8 cellular contexts compared by ENCODE assay signal in the genomic region with DNA sequence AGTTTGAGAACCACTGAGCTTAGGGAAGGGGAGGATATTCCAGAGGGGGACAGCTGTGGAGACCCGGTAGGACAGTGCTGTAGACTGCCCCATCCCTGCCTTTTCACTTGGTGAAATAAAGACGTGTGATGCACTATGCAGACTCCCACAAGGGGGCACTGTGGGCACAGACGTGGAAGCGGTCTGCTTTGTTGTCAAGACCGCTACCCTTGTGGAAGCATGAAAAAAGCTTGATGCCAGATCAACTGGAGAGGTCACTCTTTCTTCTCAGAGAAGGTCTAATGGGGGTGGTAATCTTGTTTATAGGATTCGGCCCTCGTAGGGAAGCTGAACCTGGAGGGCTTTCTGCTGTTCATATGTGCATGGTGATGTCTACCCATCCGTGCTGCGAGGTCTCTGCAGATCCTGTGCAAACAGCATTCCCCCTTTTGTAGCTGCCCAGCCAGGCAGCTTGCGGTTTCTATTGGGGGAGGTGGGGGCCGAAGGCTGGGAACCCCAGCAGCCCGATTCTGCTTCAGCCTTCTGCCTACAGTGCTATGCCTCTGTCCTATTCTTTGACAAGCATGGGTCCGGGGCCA. TPM values are rescaled to one million over a fixed set of nuclear protein-coding genes. Genes with fewer than 3 reads are reported as not detected.
DNase-seq lines count a peak whose midpoint lies in the region; ATAC-seq and TF ChIP-seq lines count a peak whose summit lies in the region.

No MANE protein-coding gene starts in this region.

- peaks cover 9% of the 10 kb centered on the region for H3K36me3 ChIP-seq in lower lobe of right lung

- no peak overlapping the region for H3K27ac ChIP-seq in lower lobe of right lung

- peaks cover 6% of the 10 kb centered on the region for H3K4me1 ChIP-seq in lower lobe of right lung

- no peaks in the 10 kb centered on the region for H3K27me3 ChIP-seq in lower lobe of right lung (ENCODE audit: low read depth)

- TF ChIP-seq CTCF in GM12874 (IDR thresholded peaks at IDR 0.05; ENCODE audit: insufficient read depth, low read depth, low read length) (peak; percentile 86), lower lobe of right lung (IDR thresholded peaks at IDR 0.05) (peak; percentile 93)

- H3K4me3 ChIP-seq in lower lobe of right lung: no peak overlapping the region

- intact Hi-C loops in lower lobe of right lung (cut with DNase I): no loop called here

- H3K9me3 ChIP-seq in lower lobe of right lung: no peaks in the 10 kb centered on the region

- DNase-seq in NCI-H524 (lab: John Stamatoyannopoulos, UW): peak; percentile 65 to 89
- peak; percentile 66 to 83 for DNase-seq in activated CD4-positive, alpha-beta T cell treated with anti-CD3 and anti-CD28 coated beads, Interleukin-2, amount 50 U/mL, for 24 hours (ENCODE audit: low read depth in 1 of 2, low spot score in 1 of 2)
- DNase-seq in dedifferentiated amniotic fluid mesenchymal stem cell (ENCODE audit: extremely low spot score): peak; percentile 78
- DNase-seq in lower lobe of right lung: peak; percentile 86
- peak; percentile 62 for DNase-seq in stimulated activated CD8-positive, alpha-beta memory T cell treated with anti-CD3 and anti-CD28 coated beads, Interleukin-12 subunit alpha, Interleukin-12 subunit beta, amount 100 ng/mL, for 24 hours (ENCODE audit: extremely low read depth)

- peak; percentile 64 for ATAC-seq in HG03135 (IDR thresholded peaks at IDR 0.05; ENCODE audit: unreplicated experiment)
- ATAC-seq in lower lobe of right lung: peak; percentile 87 to 88
- ATAC-seq in HG02623 (IDR thresholded peaks at IDR 0.05; ENCODE audit: unreplicated experiment): no peak

RNA-seq across cellular contexts. Expression of gene RPS24, which starts 13.7 kb away (rescaled TPM):
- 1,077 TPM for total RNA-seq in lower lobe of right lung

RNA-seq across cellular contexts. Expression of gene POLR3A, which starts 18.1 kb away (rescaled TPM):
- 11.2 TPM for total RNA-seq in lower lobe of right lung
